ENCODE assay signal across 27 cellular contexts in the genomic region with DNA sequence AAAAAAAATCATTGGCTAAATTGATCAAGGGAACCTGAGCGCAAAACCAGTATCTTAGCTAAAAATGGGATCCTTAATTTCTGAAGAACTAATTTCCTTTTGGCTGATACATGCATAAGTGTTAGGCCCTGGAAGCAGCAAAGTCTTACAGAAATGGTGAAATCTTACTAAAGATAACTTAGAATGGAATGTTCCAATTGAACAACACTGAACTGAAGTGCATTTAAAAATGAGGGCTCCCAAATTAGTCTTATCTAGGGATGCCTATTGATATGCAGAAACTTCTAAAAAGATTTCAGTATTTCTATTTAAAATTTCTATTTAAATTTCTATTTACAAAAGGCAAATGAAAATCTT.
"Had no signal": no experiment of that assay in that cellular context is flagged by ENCODE, and none has a peak within 500 bp of the region (broad histone marks: within the 10 kb centered on the region; RNA-seq: fewer than 3 reads in every experiment).

No MANE protein-coding gene starts in this region.

- H3K4me2 ChIP-seq: KMS-11, SK-N-SH had no signal

- H3K36me3 ChIP-seq: breast epithelium, SJSA1 had no signal

- H3K4me1 ChIP-seq: body of pancreas, breast epithelium, SJSA1 had no signal

- H3K4me3 ChIP-seq: body of pancreas, breast epithelium, SJSA1 had no signal

- H3K9ac ChIP-seq: KMS-11, SK-N-SH had no signal

- H3K27me3 ChIP-seq: body of pancreas, breast epithelium, SJSA1 had no signal

- DNase-seq: activated CD4-positive, alpha-beta T cell treated with anti-CD3 and anti-CD28 coated beads, Interleukin-2, amount 10 ng/mL, durations not matched to agents 24 days and 14 days; activated CD4-positive, alpha-beta T cell treated with anti-CD3 and anti-CD28 coated beads, Interleukin-2, amount 50 U/mL, for 4 hours; activated CD8-positive, alpha-beta T cell treated with anti-CD3 and anti-CD28 coated beads for 36 hours; activated effector memory CD4-positive, alpha-beta T cell treated with anti-CD3 and anti-CD28 coated beads, Interleukin-2, amount 50 U/mL, for 16 hours; activated naive CD4-positive, alpha-beta T cell; activated naive CD4-positive, alpha-beta T cell treated with anti-CD3 and anti-CD28 coated beads, Interleukin-2, amount 50 U/mL, for 16 hours; activated naive CD8-positive, alpha-beta T cell treated with anti-CD3 and anti-CD28 coated beads for 36 hours; activated T-cell treated with anti-CD3 and anti-CD28 coated beads, Interleukin-2, amount 50 U/mL, for 1 hour; activated T-cell treated with anti-CD3 and anti-CD28 coated beads, Interleukin-2, amount 50 U/mL, for 72 hours; body of pancreas; MM.1S; MV-4-11; NCI-H1092; NCI-H146; NCI-H187; NCI-H2029 treated with DMSO at 0.1 percent for 48 hours; NCI-H2107; NCI-H2171; NCI-H510A; NCI-H526; NCI-H748 treated with DMSO at 0.1 percent for 48 hours; NK-92 treated with Interleukin-12 subunit alpha and Interleukin-12 subunit beta, amount 100 ng/mL, for 24 hours; SHP77 treated with DMSO at 0.1 percent for 48 hours; SK-N-SH had no signal

- H3K27ac ChIP-seq: body of pancreas, breast epithelium, KMS-11, SJSA1 had no signal

- H3K9me3 ChIP-seq: body of pancreas, SJSA1, SK-N-SH had no signal
